In the genomic region with DNA sequence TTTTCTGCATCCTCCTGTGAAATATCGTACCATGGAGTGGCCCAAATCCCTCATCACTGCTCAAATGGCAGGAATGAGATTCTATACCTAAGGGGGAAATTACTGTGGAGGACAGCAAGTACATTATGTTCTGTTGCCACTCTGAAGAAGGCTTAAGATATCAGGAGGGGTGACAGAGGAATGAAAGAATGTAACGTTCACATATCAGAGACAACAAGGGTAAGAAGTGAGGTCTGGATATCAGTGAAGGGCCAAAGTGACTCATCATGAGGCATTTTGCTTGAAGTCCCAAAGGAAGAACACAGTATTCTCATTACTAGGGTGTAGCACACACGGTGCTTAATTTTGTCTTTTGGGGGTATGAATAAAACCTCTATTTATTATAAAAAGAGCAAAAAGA, we compare ENCODE assay signal across 1 cellular context.
TF ChIP-seq lines count a peak whose summit lies in the region.

No MANE protein-coding gene starts in this region.

TF ChIP-seq in GM23338, 12 proteins besides CTCF, POLR2A, EP300 and RAD21:
- TF ChIP-seq, protein P1, sequence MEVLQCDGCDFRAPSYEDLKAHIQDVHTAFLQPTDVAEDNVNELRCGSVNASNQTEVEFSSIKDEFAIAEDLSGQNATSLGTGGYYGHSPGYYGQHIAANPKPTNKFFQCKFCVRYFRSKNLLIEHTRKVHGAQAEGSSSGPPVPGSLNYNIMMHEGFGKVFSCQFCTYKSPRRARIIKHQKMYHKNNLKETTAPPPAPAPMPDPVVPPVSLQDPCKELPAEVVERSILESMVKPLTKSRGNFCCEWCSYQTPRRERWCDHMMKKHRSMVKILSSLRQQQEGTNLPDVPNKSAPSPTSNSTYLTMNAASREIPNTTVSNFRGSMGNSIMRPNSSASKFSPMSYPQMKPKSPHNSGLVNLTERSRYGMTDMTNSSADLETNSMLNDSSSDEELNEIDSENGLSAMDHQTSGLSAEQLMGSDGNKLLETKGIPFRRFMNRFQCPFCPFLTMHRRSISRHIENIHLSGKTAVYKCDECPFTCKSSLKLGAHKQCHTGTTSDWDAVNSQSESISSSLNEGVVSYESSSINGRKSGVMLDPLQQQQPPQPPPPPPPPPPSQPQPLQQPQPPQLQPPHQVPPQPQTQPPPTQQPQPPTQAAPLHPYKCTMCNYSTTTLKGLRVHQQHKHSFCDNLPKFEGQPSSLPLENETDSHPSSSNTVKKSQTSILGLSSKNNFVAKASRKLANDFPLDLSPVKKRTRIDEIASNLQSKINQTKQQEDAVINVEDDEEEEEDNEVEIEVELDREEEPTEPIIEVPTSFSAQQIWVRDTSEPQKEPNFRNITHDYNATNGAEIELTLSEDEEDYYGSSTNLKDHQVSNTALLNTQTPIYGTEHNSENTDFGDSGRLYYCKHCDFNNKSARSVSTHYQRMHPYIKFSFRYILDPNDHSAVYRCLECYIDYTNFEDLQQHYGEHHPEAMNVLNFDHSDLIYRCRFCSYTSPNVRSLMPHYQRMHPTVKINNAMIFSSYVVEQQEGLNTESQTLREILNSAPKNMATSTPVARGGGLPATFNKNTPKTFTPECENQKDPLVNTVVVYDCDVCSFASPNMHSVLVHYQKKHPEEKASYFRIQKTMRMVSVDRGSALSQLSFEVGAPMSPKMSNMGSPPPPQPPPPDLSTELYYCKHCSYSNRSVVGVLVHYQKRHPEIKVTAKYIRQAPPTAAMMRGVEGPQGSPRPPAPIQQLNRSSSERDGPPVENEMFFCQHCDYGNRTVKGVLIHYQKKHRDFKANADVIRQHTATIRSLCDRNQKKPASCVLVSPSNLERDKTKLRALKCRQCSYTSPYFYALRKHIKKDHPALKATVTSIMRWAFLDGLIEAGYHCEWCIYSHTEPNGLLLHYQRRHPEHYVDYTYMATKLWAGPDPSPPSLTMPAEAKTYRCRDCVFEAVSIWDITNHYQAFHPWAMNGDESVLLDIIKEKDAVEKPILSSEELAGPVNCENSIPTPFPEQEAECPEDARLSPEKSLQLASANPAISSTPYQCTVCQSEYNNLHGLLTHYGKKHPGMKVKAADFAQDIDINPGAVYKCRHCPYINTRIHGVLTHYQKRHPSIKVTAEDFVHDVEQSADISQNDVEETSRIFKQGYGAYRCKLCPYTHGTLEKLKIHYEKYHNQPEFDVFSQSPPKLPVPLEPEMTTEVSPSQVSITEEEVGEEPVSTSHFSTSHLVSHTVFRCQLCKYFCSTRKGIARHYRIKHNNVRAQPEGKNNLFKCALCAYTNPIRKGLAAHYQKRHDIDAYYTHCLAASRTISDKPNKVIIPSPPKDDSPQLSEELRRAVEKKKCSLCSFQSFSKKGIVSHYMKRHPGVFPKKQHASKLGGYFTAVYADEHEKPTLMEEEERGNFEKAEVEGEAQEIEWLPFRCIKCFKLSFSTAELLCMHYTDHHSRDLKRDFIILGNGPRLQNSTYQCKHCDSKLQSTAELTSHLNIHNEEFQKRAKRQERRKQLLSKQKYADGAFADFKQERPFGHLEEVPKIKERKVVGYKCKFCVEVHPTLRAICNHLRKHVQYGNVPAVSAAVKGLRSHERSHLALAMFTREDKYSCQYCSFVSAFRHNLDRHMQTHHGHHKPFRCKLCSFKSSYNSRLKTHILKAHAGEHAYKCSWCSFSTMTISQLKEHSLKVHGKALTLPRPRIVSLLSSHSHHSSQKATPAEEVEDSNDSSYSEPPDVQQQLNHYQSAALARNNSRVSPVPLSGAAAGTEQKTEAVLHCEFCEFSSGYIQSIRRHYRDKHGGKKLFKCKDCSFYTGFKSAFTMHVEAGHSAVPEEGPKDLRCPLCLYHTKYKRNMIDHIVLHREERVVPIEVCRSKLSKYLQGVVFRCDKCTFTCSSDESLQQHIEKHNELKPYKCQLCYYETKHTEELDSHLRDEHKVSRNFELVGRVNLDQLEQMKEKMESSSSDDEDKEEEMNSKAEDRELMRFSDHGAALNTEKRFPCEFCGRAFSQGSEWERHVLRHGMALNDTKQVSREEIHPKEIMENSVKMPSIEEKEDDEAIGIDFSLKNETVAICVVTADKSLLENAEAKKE (CRISPR knock-in tag; IDR thresholded peaks at IDR 0.05): no peak
- TF ChIP-seq CREB1 (CRISPR knock-in tag; IDR thresholded peaks at IDR 0.05; ENCODE audit: low read depth) (no peak), EZH2phosphoT487 (IDR thresholded peaks at IDR 0.05; ENCODE audit: unreplicated experiment) (no peak), STAT1 (IDR thresholded peaks at IDR 0.05; ENCODE audit: unreplicated experiment) (no peak), POLR2AphosphoS5 (IDR thresholded peaks at IDR 0.05; ENCODE audit: low read depth) (no peak), ZNF114 (CRISPR knock-in tag; IDR thresholded peaks at IDR 0.05) (no peak), NANOG (IDR thresholded peaks at IDR 0.05; ENCODE audit: borderline replicate concordance) (no peak), ZNF331 (CRISPR knock-in tag; IDR thresholded peaks at IDR 0.05; ENCODE audit: low read depth) (no peak), JUNB (IDR thresholded peaks at IDR 0.05; ENCODE audit: unreplicated experiment) (no peak), EZH2 (IDR thresholded peaks at IDR 0.05; ENCODE audit: low read depth, unreplicated experiment) (no peak)
- TF ChIP-seq, protein P2, sequence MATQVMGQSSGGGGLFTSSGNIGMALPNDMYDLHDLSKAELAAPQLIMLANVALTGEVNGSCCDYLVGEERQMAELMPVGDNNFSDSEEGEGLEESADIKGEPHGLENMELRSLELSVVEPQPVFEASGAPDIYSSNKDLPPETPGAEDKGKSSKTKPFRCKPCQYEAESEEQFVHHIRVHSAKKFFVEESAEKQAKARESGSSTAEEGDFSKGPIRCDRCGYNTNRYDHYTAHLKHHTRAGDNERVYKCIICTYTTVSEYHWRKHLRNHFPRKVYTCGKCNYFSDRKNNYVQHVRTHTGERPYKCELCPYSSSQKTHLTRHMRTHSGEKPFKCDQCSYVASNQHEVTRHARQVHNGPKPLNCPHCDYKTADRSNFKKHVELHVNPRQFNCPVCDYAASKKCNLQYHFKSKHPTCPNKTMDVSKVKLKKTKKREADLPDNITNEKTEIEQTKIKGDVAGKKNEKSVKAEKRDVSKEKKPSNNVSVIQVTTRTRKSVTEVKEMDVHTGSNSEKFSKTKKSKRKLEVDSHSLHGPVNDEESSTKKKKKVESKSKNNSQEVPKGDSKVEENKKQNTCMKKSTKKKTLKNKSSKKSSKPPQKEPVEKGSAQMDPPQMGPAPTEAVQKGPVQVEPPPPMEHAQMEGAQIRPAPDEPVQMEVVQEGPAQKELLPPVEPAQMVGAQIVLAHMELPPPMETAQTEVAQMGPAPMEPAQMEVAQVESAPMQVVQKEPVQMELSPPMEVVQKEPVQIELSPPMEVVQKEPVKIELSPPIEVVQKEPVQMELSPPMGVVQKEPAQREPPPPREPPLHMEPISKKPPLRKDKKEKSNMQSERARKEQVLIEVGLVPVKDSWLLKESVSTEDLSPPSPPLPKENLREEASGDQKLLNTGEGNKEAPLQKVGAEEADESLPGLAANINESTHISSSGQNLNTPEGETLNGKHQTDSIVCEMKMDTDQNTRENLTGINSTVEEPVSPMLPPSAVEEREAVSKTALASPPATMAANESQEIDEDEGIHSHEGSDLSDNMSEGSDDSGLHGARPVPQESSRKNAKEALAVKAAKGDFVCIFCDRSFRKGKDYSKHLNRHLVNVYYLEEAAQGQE (IDR thresholded peaks at IDR 0.05; ENCODE audit: unreplicated experiment): no peak
- TF ChIP-seq, protein P3, sequence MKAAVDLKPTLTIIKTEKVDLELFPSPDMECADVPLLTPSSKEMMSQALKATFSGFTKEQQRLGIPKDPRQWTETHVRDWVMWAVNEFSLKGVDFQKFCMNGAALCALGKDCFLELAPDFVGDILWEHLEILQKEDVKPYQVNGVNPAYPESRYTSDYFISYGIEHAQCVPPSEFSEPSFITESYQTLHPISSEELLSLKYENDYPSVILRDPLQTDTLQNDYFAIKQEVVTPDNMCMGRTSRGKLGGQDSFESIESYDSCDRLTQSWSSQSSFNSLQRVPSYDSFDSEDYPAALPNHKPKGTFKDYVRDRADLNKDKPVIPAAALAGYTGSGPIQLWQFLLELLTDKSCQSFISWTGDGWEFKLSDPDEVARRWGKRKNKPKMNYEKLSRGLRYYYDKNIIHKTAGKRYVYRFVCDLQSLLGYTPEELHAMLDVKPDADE (IDR thresholded peaks at IDR 0.05): no peak
